ENCODE assay signal across 12 cellular contexts in the genomic region with DNA sequence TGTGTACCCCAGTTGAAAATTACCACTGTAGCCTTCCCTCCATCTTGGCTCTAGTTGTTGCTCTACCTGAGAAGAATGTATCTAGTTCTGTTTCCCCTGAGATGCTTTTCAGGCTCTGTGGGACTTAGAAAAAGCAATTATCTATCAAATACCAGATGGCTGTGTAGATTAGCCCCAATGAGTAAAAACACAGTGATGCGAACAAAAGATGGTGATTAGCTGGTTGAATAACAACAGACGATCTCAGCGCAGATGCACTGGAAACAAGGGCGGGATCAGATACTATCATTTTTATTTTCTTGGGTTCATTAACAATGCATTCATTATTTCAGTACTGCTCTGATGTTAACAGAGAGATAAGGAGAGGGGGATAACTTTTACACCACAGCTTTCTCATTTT.
"Had no signal": no experiment of that assay in that cellular context is flagged by ENCODE, and none has a peak within 500 bp of the region (broad histone marks: within the 10 kb centered on the region; RNA-seq: fewer than 3 reads in every experiment).

No MANE protein-coding gene starts in this region.

- ATAC-seq: activated CD8-positive, alpha-beta T cell treated with anti-CD3 and anti-CD28 coated beads for 36 hours had no signal

- H3K4me3 ChIP-seq: coronary artery, sigmoid colon had no signal

- H3K36me3 ChIP-seq: sigmoid colon had no signal

- DNase-seq: activated CD8-positive, alpha-beta memory T cell treated with anti-CD3 and anti-CD28 coated beads, Interleukin-2, amount 50 U/mL, for 48 hours; activated CD8-positive, alpha-beta T cell treated with anti-CD3 and anti-CD28 coated beads for 36 hours; activated naive CD4-positive, alpha-beta T cell treated with anti-CD3 and anti-CD28 coated beads for 36 hours; central memory CD4-positive, alpha-beta T cell; effector CD4-positive, alpha-beta T cell; kidney; nephron progenitor cell; sigmoid colon; stimulated activated CD4-positive, alpha-beta T cell treated with anti-CD3 and anti-CD28 coated beads, Interleukin-2, amount 100 ng/mL, for 24 hours; stimulated activated naive CD4-positive, alpha-beta T cell; T-helper 9 cell had no signal

- H3K4me1 ChIP-seq: sigmoid colon had no signal

- H3K27ac ChIP-seq: coronary artery, sigmoid colon had no signal

- H3K27me3 ChIP-seq: sigmoid colon had no signal
